In genomic region chr16:71484006-71484893, GRCh38 we compare ENCODE assay signal across 8 cellular contexts. TPM values are rescaled to one million over a fixed set of nuclear protein-coding genes. Genes with fewer than 3 reads are reported as not detected.
DNase-seq lines count a peak whose midpoint lies in the region; ATAC-seq and TF ChIP-seq lines count a peak whose summit lies in the region.

No MANE protein-coding gene starts in this region.

- H3K27ac ChIP-seq in coronary artery = peak overlapping the region; percentile 95 to 98

- peak overlapping the region; percentile 84 for H3K27ac Mint-ChIP-seq in activated CD4-positive, alpha-beta T cell treated with anti-CD3 and anti-CD28 coated beads, Interleukin-2, amount 10 ng/mL, durations not matched to agents 24 days and 14 days

- peaks cover 12% of the 10 kb centered on the region for H3K4me1 Mint-ChIP-seq in activated CD4-positive, alpha-beta T cell treated with anti-CD3 and anti-CD28 coated beads, Interleukin-2, amount 10 ng/mL, durations not matched to agents 24 days and 14 days

- DNase-seq in Ammon's horn (ENCODE audit: low spot score) (peak; percentile 98), GM19238 (ENCODE audit: insufficient read length, low spot score) (peak; percentile 64), NCI-H510A treated with DMSO at 0.1 percent for 48 hours (lab: John Stamatoyannopoulos, UW) (peak; percentile 92), coronary artery (ENCODE audit: low spot score) (peak; percentile 92), left kidney (ENCODE audit: low read depth, low spot score) (peak; percentile 97)
- DNase-seq in activated CD4-positive, alpha-beta T cell treated with anti-CD3 and anti-CD28 coated beads, Interleukin-2, amount 10 ng/mL, durations not matched to agents 24 days and 14 days = peak; percentile 93
- peak; percentile 84 for DNase-seq in stimulated activated CD4-positive, alpha-beta T cell treated with anti-CD3 and anti-CD28 coated beads, Interleukin-1b, Interleukin-23, amount 100 ng/mL, for 48 hours

- H3K4me3 Mint-ChIP-seq in activated CD4-positive, alpha-beta T cell treated with anti-CD3 and anti-CD28 coated beads, Interleukin-2, amount 10 ng/mL, durations not matched to agents 24 days and 14 days = peak overlapping the region; percentile 87

- intact Hi-C loops in activated CD4-positive, alpha-beta T cell treated with anti-CD3 and anti-CD28 coated beads, Interleukin-2, amount 10 ng/mL, durations not matched to agents 24 days and 14 days (cut with micrococcal nuclease) = loop anchor here (1.0 kb wide), 1 partner anchor 22 kb away; the partner anchor contains the start of gene ZNF23

- no peaks in the 10 kb centered on the region for H3K36me3 Mint-ChIP-seq in activated CD4-positive, alpha-beta T cell treated with anti-CD3 and anti-CD28 coated beads, Interleukin-2, amount 10 ng/mL, durations not matched to agents 24 days and 14 days (ENCODE audit: low read depth)

- no peaks in the 10 kb centered on the region for H3K27me3 Mint-ChIP-seq in activated CD4-positive, alpha-beta T cell treated with anti-CD3 and anti-CD28 coated beads, Interleukin-2, amount 10 ng/mL, durations not matched to agents 24 days and 14 days

- ATAC-seq in HG03439 (IDR thresholded peaks at IDR 0.05; ENCODE audit: unreplicated experiment) = peak; percentile 86

- peak overlapping the region; percentile 91 for H3K4me3 ChIP-seq in coronary artery

- H3K9me3 Mint-ChIP-seq in activated CD4-positive, alpha-beta T cell treated with anti-CD3 and anti-CD28 coated beads, Interleukin-2, amount 10 ng/mL, durations not matched to agents 24 days and 14 days = no peaks in the 10 kb centered on the region

- TF ChIP-seq CTCF in coronary artery (IDR thresholded peaks at IDR 0.05) = no peak

RNA-seq across cellular contexts. Expression of gene ZNF19, which starts 4.9 kb away (rescaled TPM):
- total RNA-seq in activated CD4-positive, alpha-beta T cell treated with anti-CD3 and anti-CD28 coated beads, Interleukin-2, amount 10 ng/mL, durations not matched to agents 24 days and 14 days = 1.8 and 2.1 TPM in 2 replicates

RNA-seq across cellular contexts. Expression of gene ZNF23, which starts 22.2 kb away (rescaled TPM):
- 5.2 and 6.1 TPM in 2 replicates for total RNA-seq in activated CD4-positive, alpha-beta T cell treated with anti-CD3 and anti-CD28 coated beads, Interleukin-2, amount 10 ng/mL, durations not matched to agents 24 days and 14 days

RNA-seq across cellular contexts. Expression of gene CHST4, which starts 42.0 kb away (rescaled TPM):
- total RNA-seq in activated CD4-positive, alpha-beta T cell treated with anti-CD3 and anti-CD28 coated beads, Interleukin-2, amount 10 ng/mL, durations not matched to agents 24 days and 14 days = not detected in 2 replicates

RNA-seq across cellular contexts. Expression of gene TLE7, which starts 42.4 kb away (rescaled TPM):
- not detected in 2 replicates for total RNA-seq in activated CD4-positive, alpha-beta T cell treated with anti-CD3 and anti-CD28 coated beads, Interleukin-2, amount 10 ng/mL, durations not matched to agents 24 days and 14 days

Comparison
In these comparisons a context has a peak if more than half of its experiments do, and no peak if none do; other contexts are left out.
1. Peak in every context shown above with its lines: DNase-seq, ATAC-seq, H3K4me3 ChIP-seq and H3K27ac ChIP-seq.